12 cellular contexts compared by ENCODE assay signal in genomic region chr16:85170066-85171003, GRCh38. TPM values are rescaled to one million over a fixed set of nuclear protein-coding genes. Genes with fewer than 3 reads are reported as not detected.
DNase-seq lines count a peak whose midpoint lies in the region; ATAC-seq and TF ChIP-seq lines count a peak whose summit lies in the region.
"Had no signal": no experiment of that assay in that cellular context is flagged by ENCODE, and none has a peak within 500 bp of the region (broad histone marks: within the 10 kb centered on the region; RNA-seq: fewer than 3 reads in every experiment).

No MANE protein-coding gene starts in this region.

- CTCF ChIA-PET in Caco-2 (lab: Charles Lee), result no interaction called here

- intact Hi-C loops in Caco-2 (cut with micrococcal nuclease; ENCODE audit: unreplicated experiment), result no loop called here
- intact Hi-C loops in Right ventricle myocardium superior (cut with DNase I), result no loop called here
- intact Hi-C loops in prostate gland (cut with DNase I), result loop anchor here (5.0 kb wide), 1 partner anchor 48 kb away; no protein-coding TSS in a partner anchor

- DNase-seq in Caco-2 (peak in 1 of 2 experiments; percentile 35), RPMI8226 (peak; percentile 16), Right ventricle myocardium superior (peak; percentile 43), prostate gland (ENCODE audit: low spot score) (no peak), superior temporal gyrus (ENCODE audit: extremely low spot score) (no peak), NCI-H146 (lab: John Stamatoyannopoulos, UW) (no peak), COR-L47 (lab: John Stamatoyannopoulos, UW) (no peak), kidney glomerular epithelial cell (lab: John Stamatoyannopoulos, UW) (no peak)
- DNase-seq: NCI-H187 had no signal

- H3K9me3 ChIP-seq in Caco-2, result no peaks in the 10 kb centered on the region
- H3K9me3 ChIP-seq in prostate gland, result no peaks in the 10 kb centered on the region

- no peaks in the 10 kb centered on the region for H3K36me3 ChIP-seq in Caco-2 (ENCODE audit: control insufficient read depth, insufficient read depth, low read length)
- H3K36me3 ChIP-seq in prostate gland, result no peaks in the 10 kb centered on the region

- H3K27me3 Mint-ChIP-seq in Caco-2 (ENCODE audit: insufficient read depth, unreplicated experiment), result no peaks in the 10 kb centered on the region

- TF ChIP-seq POLR2A in prostate gland (IDR thresholded peaks at IDR 0.05), result no peak

- POLR2A ChIA-PET in Caco-2 (lab: Charles Lee), result no interaction called here

- H3K27ac Mint-ChIP-seq in Caco-2 (ENCODE audit: unreplicated experiment), result no peak overlapping the region
- H3K27ac Mint-ChIP-seq: naive thymus-derived CD8-positive, alpha-beta T cell; stimulated activated naive CD8-positive, alpha-beta T cell treated with anti-CD3 and anti-CD28 coated beads, Interleukin-15, Interleukin-2, amounts not matched to agents 100 ng/mL and 50 ng/mL, for 24 hours had no signal

- no peaks in the 10 kb centered on the region for H3K9me3 Mint-ChIP-seq in Caco-2 (ENCODE audit: unreplicated experiment)
- H3K9me3 Mint-ChIP-seq: naive thymus-derived CD8-positive, alpha-beta T cell; stimulated activated naive CD8-positive, alpha-beta T cell treated with anti-CD3 and anti-CD28 coated beads, Interleukin-15, Interleukin-2, amounts not matched to agents 100 ng/mL and 50 ng/mL, for 24 hours had no signal

- H3K4me1 ChIP-seq in Caco-2, result peaks cover 61% of the 10 kb centered on the region
- peaks cover 4% of the 10 kb centered on the region for H3K4me1 ChIP-seq in prostate gland (replicated peaks)

- no TSS peak for BruUV-seq in Caco-2 (replicated peaks; lab: Mats Ljungman, UMichigan)

- H3K27ac ChIP-seq in prostate gland, result no peak overlapping the region
- H3K27ac ChIP-seq: VCaP had no signal

- peak overlapping the region; percentile 52 for H3K4me3 ChIP-seq in Caco-2 (ENCODE audit: low read depth, low read length)
- peak overlapping the region; percentile 27 to 36 for H3K4me3 ChIP-seq in prostate gland

- peak overlapping the region; percentile 64 for H3K4me3 Mint-ChIP-seq in Caco-2 (ENCODE audit: unreplicated experiment)
- H3K4me3 Mint-ChIP-seq: stimulated activated naive CD8-positive, alpha-beta T cell treated with anti-CD3 and anti-CD28 coated beads, Interleukin-15, Interleukin-2, amounts not matched to agents 100 ng/mL and 50 ng/mL, for 24 hours had no signal

- peaks cover 6% of the 10 kb centered on the region for H3K36me3 Mint-ChIP-seq in Caco-2 (ENCODE audit: insufficient read depth, unreplicated experiment)

- WGBS in prostate gland, result 60% methylated on average over 34 of the region's 64 CpGs

- TF ChIP-seq CTCF in Caco-2 (IDR thresholded peaks at IDR 0.05; ENCODE audit: insufficient read depth in 1 of 2, low read depth in 1 of 2, low read length in 1 of 2, severe bottlenecking in 1 of 2, unreplicated experiment in 1 of 2) (no peak), prostate gland (IDR thresholded peaks at IDR 0.05) (no peak)

- ATAC-seq in Right ventricle myocardium superior (ENCODE audit: poor library complexity), result no peak

- peaks cover 49% of the 10 kb centered on the region for H3K4me1 Mint-ChIP-seq in Caco-2 (ENCODE audit: low read depth, unreplicated experiment)

- H3K27me3 ChIP-seq in Caco-2 (replicated peaks; ENCODE audit: control insufficient read depth, insufficient read depth, low read length) (no peaks in the 10 kb centered on the region), prostate gland (replicated peaks; ENCODE audit: insufficient read depth) (no peaks in the 10 kb centered on the region)

RNA-seq across cellular contexts. Expression of gene CIBAR2, which starts 58.1 kb away (rescaled TPM):
- total RNA-seq in Caco-2 (2022), result not detected in 2 replicates
- total RNA-seq in Right ventricle myocardium superior, result not detected
- not detected for total RNA-seq in prostate gland
- total RNA-seq: naive thymus-derived CD8-positive, alpha-beta T cell had no signal

Comparison
In these comparisons a context has a peak if more than half of its experiments do, and no peak if none do; other contexts are left out.
1. DNase-seq: peak in RPMI8226 (single experiment) and Right ventricle myocardium superior (single experiment); none in prostate gland (single experiment), superior temporal gyrus (single experiment), NCI-H146 (single experiment), COR-L47 (single experiment) and kidney glomerular epithelial cell (single experiment).